In the genomic region with DNA sequence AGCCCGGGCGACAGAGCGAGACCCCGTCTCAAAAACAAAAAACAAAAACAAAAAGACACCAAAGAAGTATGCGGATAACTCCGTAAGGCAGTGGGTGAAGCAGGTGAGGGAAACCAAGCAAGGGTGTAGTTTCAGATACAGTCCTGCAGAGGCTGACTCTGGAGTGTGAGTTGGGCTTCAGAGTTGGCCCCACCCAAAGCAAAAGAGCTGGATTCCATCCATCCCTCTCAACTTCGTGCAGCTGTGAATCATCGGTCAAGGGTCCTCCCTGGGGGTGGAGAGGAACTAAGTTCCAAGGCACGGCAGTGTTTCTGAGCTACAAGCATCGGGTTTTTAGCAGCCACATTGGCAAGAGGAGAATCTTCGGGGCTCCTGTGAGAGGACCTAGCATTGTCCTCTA, we compare ENCODE assay signal across 18 cellular contexts. TPM values are rescaled to one million over a fixed set of nuclear protein-coding genes. Genes with fewer than 3 reads are reported as not detected.
A peak's percentile ranks its signal among the peaks of the same experiment; 100 is the strongest.
DNase-seq lines count a peak whose midpoint lies in the region; ATAC-seq and TF ChIP-seq lines count a peak whose summit lies in the region.
"Had no signal": no experiment of that assay in that cellular context is flagged by ENCODE, and none has a peak within 500 bp of the region (broad histone marks: within the 10 kb centered on the region; RNA-seq: fewer than 3 reads in every experiment).

No MANE protein-coding gene starts in this region.

- TF ChIP-seq CTCF in C4-2B (conservative IDR thresholded peaks at IDR 0.05): no peak
- TF ChIP-seq CTCF in HFFc6 (IDR thresholded peaks at IDR 0.05): peak; percentile 28

- ATAC-seq in SK-N-SH treated with all-trans-retinoic acid at 6 μM for 48 hours: no peak
- ATAC-seq in stimulated activated naive B cell treated with anti-CD40 and anti-IgM and Interleukin-4, amounts not matched to agents 10 μg/mL and 1 μg/mL and 100 μg/mL, for 72 hours (replicated peaks): no peak
- ATAC-seq: body of pancreas; sciatic nerve; stimulated activated naive CD8-positive, alpha-beta T cell treated with anti-CD3 and anti-CD28 coated beads, Interleukin-15, amount 100 ng/mL, for 72 hours; T-cell had no signal

- no peaks in the 10 kb centered on the region; the same call in 1 of the 2 replicates for H3K27me3 Mint-ChIP-seq in HFFc6 (ENCODE audit: insufficient read depth)
- peaks cover 13% of the 10 kb centered on the region for H3K27me3 Mint-ChIP-seq in activated naive CD8-positive, alpha-beta T cell treated with anti-CD3 and anti-CD28 coated beads for 36 hours
- H3K27me3 Mint-ChIP-seq in stimulated activated naive B cell treated with anti-CD40 and anti-IgM and Interleukin-4, amounts not matched to agents 10 μg/mL and 1 μg/mL and 100 μg/mL, for 72 hours: peaks cover 7 to 8% of the 10 kb centered on the region in 2 donors
- H3K27me3 Mint-ChIP-seq: activated CD4-positive, alpha-beta T cell treated with anti-CD3 and anti-CD28 coated beads, Interleukin-2, amount 10 ng/mL, durations not matched to agents 7 days and 5 days had no signal

- peaks cover 18% of the 10 kb centered on the region for H3K4me1 Mint-ChIP-seq in HFFc6 (ENCODE audit: low read depth)
- H3K4me1 Mint-ChIP-seq in activated naive CD8-positive, alpha-beta T cell treated with anti-CD3 and anti-CD28 coated beads for 36 hours: peaks cover under 1% of the 10 kb centered on the region
- H3K4me1 Mint-ChIP-seq in stimulated activated naive B cell treated with anti-CD40 and anti-IgM and Interleukin-4, amounts not matched to agents 10 μg/mL and 1 μg/mL and 100 μg/mL, for 72 hours: peaks cover 0 to 1% of the 10 kb centered on the region in 2 donors
- H3K4me1 Mint-ChIP-seq: activated CD4-positive, alpha-beta T cell treated with anti-CD3 and anti-CD28 coated beads, Interleukin-2, amount 10 ng/mL, durations not matched to agents 7 days and 5 days; stimulated activated naive CD8-positive, alpha-beta T cell treated with anti-CD3 and anti-CD28 coated beads, Interleukin-15, amount 100 ng/mL, for 72 hours; T-cell had no signal

- no peaks in the 10 kb centered on the region for H3K9me3 Mint-ChIP-seq in HFFc6
- no peaks in the 10 kb centered on the region for H3K9me3 Mint-ChIP-seq in activated naive CD8-positive, alpha-beta T cell treated with anti-CD3 and anti-CD28 coated beads for 36 hours
- H3K9me3 Mint-ChIP-seq in stimulated activated naive B cell treated with anti-CD40 and anti-IgM and Interleukin-4, amounts not matched to agents 10 μg/mL and 1 μg/mL and 100 μg/mL, for 72 hours: no peaks in the 10 kb centered on the region
- H3K9me3 Mint-ChIP-seq: activated CD4-positive, alpha-beta T cell treated with anti-CD3 and anti-CD28 coated beads, Interleukin-2, amount 10 ng/mL, durations not matched to agents 7 days and 5 days; stimulated activated naive CD8-positive, alpha-beta T cell treated with anti-CD3 and anti-CD28 coated beads, Interleukin-15, amount 100 ng/mL, for 72 hours; T-cell had no signal

- H3K4me3 Mint-ChIP-seq in HFFc6: no peak overlapping the region
- no peak overlapping the region for H3K4me3 Mint-ChIP-seq in activated naive CD8-positive, alpha-beta T cell treated with anti-CD3 and anti-CD28 coated beads for 36 hours
- no peak overlapping the region for H3K4me3 Mint-ChIP-seq in stimulated activated naive B cell treated with anti-CD40 and anti-IgM and Interleukin-4, amounts not matched to agents 10 μg/mL and 1 μg/mL and 100 μg/mL, for 72 hours
- H3K4me3 Mint-ChIP-seq: activated CD4-positive, alpha-beta T cell treated with anti-CD3 and anti-CD28 coated beads, Interleukin-2, amount 10 ng/mL, durations not matched to agents 7 days and 5 days; nephron; stimulated activated naive CD8-positive, alpha-beta T cell treated with anti-CD3 and anti-CD28 coated beads, Interleukin-15, amount 100 ng/mL, for 72 hours; T-cell had no signal

- peak overlapping the region; percentile 79 for H3K27ac ChIP-seq in C4-2B
- H3K27ac ChIP-seq: body of pancreas had no signal

- DNase-seq in HFFc6: peak; percentile 9
- DNase-seq in astrocyte of the hippocampus (ENCODE audit: low read depth, low spot score): peak; percentile 34
- peak; percentile 5 for DNase-seq in myocyte (ENCODE audit: low read depth)
- DNase-seq in activated naive CD8-positive, alpha-beta T cell treated with anti-CD3 and anti-CD28 coated beads for 36 hours: no peak
- no peak for DNase-seq in cortex of kidney (lab: John Stamatoyannopoulos, UW)
- no peak for DNase-seq in stimulated activated naive B cell treated with anti-CD40 and anti-IgM and Interleukin-4, amounts not matched to agents 10 μg/mL and 1 μg/mL and 100 μg/mL, for 72 hours
- DNase-seq: activated CD4-positive, alpha-beta T cell treated with anti-CD3 and anti-CD28 coated beads, Interleukin-2, amount 10 ng/mL, durations not matched to agents 7 days and 5 days; COR-L47; effector memory CD4-positive, alpha-beta T cell; glutamatergic neuron; NCI-H2171 treated with DMSO at 0.1 percent for 48 hours; stimulated activated naive CD8-positive, alpha-beta T cell treated with anti-CD3 and anti-CD28 coated beads, Interleukin-15, amount 100 ng/mL, for 72 hours; T-cell had no signal

- H3K36me3 Mint-ChIP-seq in HFFc6 (ENCODE audit: low read depth): no peaks in the 10 kb centered on the region
- no peaks in the 10 kb centered on the region for H3K36me3 Mint-ChIP-seq in activated naive CD8-positive, alpha-beta T cell treated with anti-CD3 and anti-CD28 coated beads for 36 hours
- no peaks in the 10 kb centered on the region for H3K36me3 Mint-ChIP-seq in stimulated activated naive B cell treated with anti-CD40 and anti-IgM and Interleukin-4, amounts not matched to agents 10 μg/mL and 1 μg/mL and 100 μg/mL, for 72 hours
- H3K36me3 Mint-ChIP-seq: T-cell had no signal

- no peak overlapping the region for H3K27ac Mint-ChIP-seq in HFFc6
- H3K27ac Mint-ChIP-seq in activated naive CD8-positive, alpha-beta T cell treated with anti-CD3 and anti-CD28 coated beads for 36 hours: no peak overlapping the region
- H3K27ac Mint-ChIP-seq in stimulated activated naive B cell treated with anti-CD40 and anti-IgM and Interleukin-4, amounts not matched to agents 10 μg/mL and 1 μg/mL and 100 μg/mL, for 72 hours: no peak overlapping the region
- H3K27ac Mint-ChIP-seq: activated CD4-positive, alpha-beta T cell treated with anti-CD3 and anti-CD28 coated beads, Interleukin-2, amount 10 ng/mL, durations not matched to agents 7 days and 5 days; stimulated activated naive CD8-positive, alpha-beta T cell treated with anti-CD3 and anti-CD28 coated beads, Interleukin-15, amount 100 ng/mL, for 72 hours; T-cell had no signal

TF ChIP-seq in SK-N-SH treated with all-trans-retinoic acid at 6 μM for 48 hours, 23 proteins besides CTCF, POLR2A, EP300 and RAD21:
- TF ChIP-seq, protein P1, sequence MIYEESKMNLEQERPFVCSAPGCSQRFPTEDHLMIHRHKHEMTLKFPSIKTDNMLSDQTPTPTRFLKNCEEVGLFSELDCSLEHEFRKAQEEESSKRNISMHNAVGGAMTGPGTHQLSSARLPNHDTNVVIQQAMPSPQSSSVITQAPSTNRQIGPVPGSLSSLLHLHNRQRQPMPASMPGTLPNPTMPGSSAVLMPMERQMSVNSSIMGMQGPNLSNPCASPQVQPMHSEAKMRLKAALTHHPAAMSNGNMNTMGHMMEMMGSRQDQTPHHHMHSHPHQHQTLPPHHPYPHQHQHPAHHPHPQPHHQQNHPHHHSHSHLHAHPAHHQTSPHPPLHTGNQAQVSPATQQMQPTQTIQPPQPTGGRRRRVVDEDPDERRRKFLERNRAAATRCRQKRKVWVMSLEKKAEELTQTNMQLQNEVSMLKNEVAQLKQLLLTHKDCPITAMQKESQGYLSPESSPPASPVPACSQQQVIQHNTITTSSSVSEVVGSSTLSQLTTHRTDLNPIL (CRISPR knock-in tag; IDR thresholded peaks at IDR 0.05; ENCODE audit: low read depth): no peak

RNA-seq across cellular contexts. Expression of a gene that starts 43.9 kb away (rescaled TPM):
- total RNA-seq in HFFc6 (2021; fragmentation: NEBNext Ultra II Directional; extraction: Animal tissue kit (Norgen Biotek cat#: 25700)): not detected
- total RNA-seq in myocyte: not detected in 2 replicates
- polyA plus RNA-seq in myocyte (2012): not detected
- total RNA-seq in activated naive CD8-positive, alpha-beta T cell treated with anti-CD3 and anti-CD28 coated beads for 36 hours: not detected
- total RNA-seq: activated CD4-positive, alpha-beta T cell treated with anti-CD3 and anti-CD28 coated beads, Interleukin-2, amount 10 ng/mL, durations not matched to agents 7 days and 5 days; body of pancreas; sciatic nerve; T-cell had no signal

Comparison
In these comparisons a context has a peak if more than half of its experiments do, and no peak if none do; other contexts are left out.
1. DNase-seq: peak in HFFc6 (single experiment), astrocyte of the hippocampus (single experiment) and myocyte (single experiment); none in activated naive CD8-positive, alpha-beta T cell treated with anti-CD3 and anti-CD28 coated beads for 36 hours (single experiment), cortex of kidney (single experiment) and stimulated activated naive B cell treated with anti-CD40 and anti-IgM and Interleukin-4, amounts not matched to agents 10 μg/mL and 1 μg/mL and 100 μg/mL, for 72 hours (single experiment).